15 cellular contexts compared by ENCODE assay signal in the genomic region with DNA sequence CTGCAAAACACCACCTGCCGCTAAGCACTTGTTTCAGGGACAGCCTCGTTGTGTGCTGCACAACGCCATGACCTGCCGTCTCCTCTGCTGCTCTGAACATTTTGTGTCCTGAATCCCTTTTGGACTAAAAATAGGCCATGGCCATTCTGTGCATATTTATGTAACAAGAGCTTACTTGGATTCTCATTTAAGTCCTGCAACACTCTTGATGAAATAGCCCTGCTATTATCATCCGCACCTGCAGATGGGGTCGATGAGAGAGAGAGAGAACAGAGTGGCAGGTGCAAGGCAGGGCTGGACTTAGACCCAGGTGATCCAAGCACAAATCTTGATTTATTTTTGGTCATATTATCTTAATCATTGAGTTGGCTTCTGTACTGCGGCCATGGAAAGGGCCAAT.
DNase-seq lines count a peak whose midpoint lies in the region; ATAC-seq and TF ChIP-seq lines count a peak whose summit lies in the region.
"Had no signal": no experiment of that assay in that cellular context is flagged by ENCODE, and none has a peak within 500 bp of the region (broad histone marks: within the 10 kb centered on the region; RNA-seq: fewer than 3 reads in every experiment).

No MANE protein-coding gene starts in this region.

- peaks cover 2% of the 10 kb centered on the region for H3K27me3 Mint-ChIP-seq in glutamatergic neuron (ENCODE audit: unreplicated experiment)
- peaks cover 27% of the 10 kb centered on the region for H3K27me3 Mint-ChIP-seq in type B pancreatic cell

- no peaks in the 10 kb centered on the region for H3K9me3 ChIP-seq in RWPE2 (ENCODE audit: severe bottlenecking)

- H3K4me3 Mint-ChIP-seq in glutamatergic neuron (ENCODE audit: unreplicated experiment), result no peak overlapping the region
- H3K4me3 Mint-ChIP-seq in type B pancreatic cell, result no peak overlapping the region
- H3K4me3 Mint-ChIP-seq: dendritic cell treated with granulocyte-macrophage colony-stimulating factor and Interleukin-4, amounts not matched to agents 40 ng/mL and 50 ng/mL, for 4 days; naive thymus-derived CD4-positive, alpha-beta T cell; stimulated activated naive CD8-positive, alpha-beta T cell treated with anti-CD3 and anti-CD28 coated beads, Interleukin-15, Interleukin-2, amounts not matched to agents 100 ng/mL and 50 ng/mL, for 24 hours had no signal

- H3K4me1 ChIP-seq in RWPE2 (ENCODE audit: insufficient read depth, poor library complexity, severe bottlenecking), result no peaks in the 10 kb centered on the region

- H3K27me3 ChIP-seq in RWPE2 (ENCODE audit: insufficient read depth, poor library complexity, severe bottlenecking), result no peaks in the 10 kb centered on the region

- H3K27ac Mint-ChIP-seq in glutamatergic neuron (ENCODE audit: unreplicated experiment), result no peak overlapping the region
- H3K27ac Mint-ChIP-seq in type B pancreatic cell, result no peak overlapping the region
- H3K27ac Mint-ChIP-seq: dendritic cell treated with granulocyte-macrophage colony-stimulating factor and Interleukin-4, amounts not matched to agents 40 ng/mL and 50 ng/mL, for 4 days; naive thymus-derived CD4-positive, alpha-beta T cell; stimulated activated naive CD8-positive, alpha-beta T cell treated with anti-CD3 and anti-CD28 coated beads, Interleukin-15, Interleukin-2, amounts not matched to agents 100 ng/mL and 50 ng/mL, for 24 hours had no signal

- H3K27ac ChIP-seq in RWPE2 (ENCODE audit: poor library complexity, severe bottlenecking), result no peak overlapping the region
- H3K27ac ChIP-seq: WERI-Rb-1 had no signal

- H3K36me3 Mint-ChIP-seq in glutamatergic neuron (ENCODE audit: unreplicated experiment), result no peaks in the 10 kb centered on the region
- H3K36me3 Mint-ChIP-seq in type B pancreatic cell, result no peaks in the 10 kb centered on the region
- H3K36me3 Mint-ChIP-seq: naive thymus-derived CD4-positive, alpha-beta T cell had no signal

- H3K9me3 Mint-ChIP-seq in glutamatergic neuron (ENCODE audit: unreplicated experiment), result no peaks in the 10 kb centered on the region
- no peaks in the 10 kb centered on the region for H3K9me3 Mint-ChIP-seq in type B pancreatic cell
- H3K9me3 Mint-ChIP-seq: dendritic cell treated with granulocyte-macrophage colony-stimulating factor and Interleukin-4, amounts not matched to agents 40 ng/mL and 50 ng/mL, for 4 days; naive thymus-derived CD4-positive, alpha-beta T cell; stimulated activated naive CD8-positive, alpha-beta T cell treated with anti-CD3 and anti-CD28 coated beads, Interleukin-15, Interleukin-2, amounts not matched to agents 100 ng/mL and 50 ng/mL, for 24 hours had no signal

- TF ChIP-seq CTCF in RWPE2 (IDR thresholded peaks at IDR 0.05; ENCODE audit: poor library complexity, severe bottlenecking) (peak; percentile 24), glutamatergic neuron (IDR thresholded peaks at IDR 0.05; ENCODE audit: partially characterized antibody, unreplicated experiment) (no peak), type B pancreatic cell (conservative IDR thresholded peaks at IDR 0.05) (peak; percentile 22)

- no peak for ATAC-seq in RWPE2 (ENCODE audit: low read depth)
- ATAC-seq in GM21737 (IDR thresholded peaks at IDR 0.05; ENCODE audit: unreplicated experiment), result no peak
- no peak for ATAC-seq in GM18511 (IDR thresholded peaks at IDR 0.05; ENCODE audit: unreplicated experiment)
- ATAC-seq: naive thymus-derived CD4-positive, alpha-beta T cell; sciatic nerve had no signal

- no peaks in the 10 kb centered on the region for H3K36me3 ChIP-seq in RWPE2 (ENCODE audit: low read depth)
- H3K36me3 ChIP-seq: WERI-Rb-1 had no signal

- peak; percentile 2 for DNase-seq in stimulated activated CD8-positive, alpha-beta memory T cell treated with anti-CD3 and anti-CD28 coated beads, Interleukin-4, amount 100 ng/mL, for 24 hours (ENCODE audit: low read depth)
- DNase-seq in stimulated activated CD8-positive, alpha-beta memory T cell treated with anti-CD3 and anti-CD28 coated beads, Interleukin-4, amount 100 ng/mL, for 48 hours, result no peak
- DNase-seq in RWPE2 (ENCODE audit: low spot score) (no peak), glutamatergic neuron (peak; percentile 27), type B pancreatic cell (ENCODE audit: extremely low spot score, unreplicated experiment) (no peak), NCI-H1694 treated with DMSO at 0.1 percent for 48 hours (lab: John Stamatoyannopoulos, UW) (no peak)
- DNase-seq: activated T-cell treated with anti-CD3 and anti-CD28 coated beads for 4 hours; naive thymus-derived CD4-positive, alpha-beta T cell; NCI-H187 treated with DMSO at 0.1 percent for 48 hours; WERI-Rb-1 had no signal

- H3K4me1 Mint-ChIP-seq in glutamatergic neuron (ENCODE audit: low read depth, unreplicated experiment), result peaks cover 8% of the 10 kb centered on the region
- H3K4me1 Mint-ChIP-seq in type B pancreatic cell (ENCODE audit: unreplicated experiment), result no peaks in the 10 kb centered on the region
- H3K4me1 Mint-ChIP-seq: naive thymus-derived CD4-positive, alpha-beta T cell had no signal

- H3K4me3 ChIP-seq in RWPE2 (ENCODE audit: severe bottlenecking), result no peak overlapping the region

Comparison
In these comparisons a context has a peak if more than half of its experiments do, and no peak if none do; other contexts are left out.
1. DNase-seq: peak in stimulated activated CD8-positive, alpha-beta memory T cell treated with anti-CD3 and anti-CD28 coated beads, Interleukin-4, amount 100 ng/mL, for 24 hours (single experiment) and glutamatergic neuron (single experiment); none in stimulated activated CD8-positive, alpha-beta memory T cell treated with anti-CD3 and anti-CD28 coated beads, Interleukin-4, amount 100 ng/mL, for 48 hours (single experiment), RWPE2 (single experiment), type B pancreatic cell (single experiment) and NCI-H1694 treated with DMSO at 0.1 percent for 48 hours (single experiment).